ENCODE assay signal across 8 cellular contexts in genomic region chr1:38029725-38030511, GRCh38. TPM values are rescaled to one million over a fixed set of nuclear protein-coding genes. Genes with fewer than 3 reads are reported as not detected.
DNase-seq lines count a peak whose midpoint lies in the region; ATAC-seq and TF ChIP-seq lines count a peak whose summit lies in the region.

No MANE protein-coding gene starts in this region.

- H3K27ac Mint-ChIP-seq in activated CD4-positive, alpha-beta T cell treated with anti-CD3 and anti-CD28 coated beads, Interleukin-2, amount 10 ng/mL, durations not matched to agents 24 days and 14 days, result peak overlapping the region; percentile 95

- no peaks in the 10 kb centered on the region for H4K20me1 ChIP-seq in fibroblast of lung (ENCODE audit: control insufficient read depth, extremely low read depth, insufficient read depth, low read length)

- no peak overlapping the region for H3K4me3 ChIP-seq in fibroblast of lung (replicated peaks in 1 of 4; ENCODE audit: control extremely low read depth in 1 of 4, insufficient read depth in 1 of 4, low read depth in 3 of 4, low read length in 4 of 4)
- H3K4me3 ChIP-seq in coronary artery, result no peak overlapping the region

- H2AFZ ChIP-seq in fibroblast of lung (ENCODE audit: low read length), result no peak overlapping the region

- no peak for ATAC-seq in HG02938 (IDR thresholded peaks at IDR 0.05; ENCODE audit: unreplicated experiment)

- H3K4me1 Mint-ChIP-seq in activated CD4-positive, alpha-beta T cell treated with anti-CD3 and anti-CD28 coated beads, Interleukin-2, amount 10 ng/mL, durations not matched to agents 24 days and 14 days, result peaks cover 54% of the 10 kb centered on the region

- no peaks in the 10 kb centered on the region for H3K79me2 ChIP-seq in fibroblast of lung (ENCODE audit: control insufficient read depth, insufficient read depth, low read length)

- no peak for TF ChIP-seq CTCF in fibroblast of lung (conservative IDR thresholded peaks at IDR 0.05 in 1 of 2, IDR thresholded peaks at IDR 0.05 in 1 of 2; ENCODE audit: low read depth in 1 of 2, low read length in 2 of 2)
- TF ChIP-seq CTCF in coronary artery (IDR thresholded peaks at IDR 0.05), result no peak

- H3K27me3 ChIP-seq in fibroblast of lung (ENCODE audit: control insufficient read depth, insufficient read depth, low read length), result no peaks in the 10 kb centered on the region

- no peaks in the 10 kb centered on the region for H3K9me3 ChIP-seq in fibroblast of lung (ENCODE audit: control insufficient read depth, insufficient read depth, low read depth, low read length)

- H3K4me1 ChIP-seq in fibroblast of lung (ENCODE audit: control insufficient read depth, extremely low read depth, insufficient read depth, low read length), result peaks cover 16% of the 10 kb centered on the region

- intact Hi-C loops in activated CD4-positive, alpha-beta T cell treated with anti-CD3 and anti-CD28 coated beads, Interleukin-2, amount 10 ng/mL, durations not matched to agents 24 days and 14 days (cut with micrococcal nuclease), result loop anchor here (1.0 to 10.0 kb wide), 3 partner anchors 17 to 557 kb away; no protein-coding TSS in a partner anchor
- intact Hi-C loops in posterior vena cava (cut with DNase I), result loop anchor here in 1 of 2 donors (10.0 kb wide), 1 partner anchor 805 kb away; no protein-coding TSS in a partner anchor

- H3K9ac ChIP-seq in fibroblast of lung (ENCODE audit: insufficient read depth, low read length), result peak overlapping the region; percentile 7

- in situ Hi-C loops in ACHN (cut with HindIII; ENCODE audit: low pct_ligation_motif_present, low pct_unique_long_range_greater_than_20kb, low sequenced_read_pairs), result loop anchor here (25.0 kb wide), 1 partner anchor 782 kb away; no protein-coding TSS in a partner anchor

- no peaks in the 10 kb centered on the region for H3K27me3 Mint-ChIP-seq in activated CD4-positive, alpha-beta T cell treated with anti-CD3 and anti-CD28 coated beads, Interleukin-2, amount 10 ng/mL, durations not matched to agents 24 days and 14 days

- peak overlapping the region; percentile 64 for H3K4me2 ChIP-seq in fibroblast of lung (ENCODE audit: extremely low read depth, insufficient read depth, low read length)

- H3K36me3 ChIP-seq in fibroblast of lung (ENCODE audit: control insufficient read depth, insufficient read depth, low read length), result peaks cover 7% of the 10 kb centered on the region

- peak; percentile 69 for DNase-seq in ACHN
- peak; percentile 73 for DNase-seq in GM19238 (ENCODE audit: insufficient read length, low spot score)
- DNase-seq in Kasumi-1 (lab: John Stamatoyannopoulos, UW), result peak; percentile 33 to 42
- peak; percentile 82 for DNase-seq in activated CD4-positive, alpha-beta T cell treated with anti-CD3 and anti-CD28 coated beads, Interleukin-2, amount 10 ng/mL, durations not matched to agents 24 days and 14 days
- DNase-seq in fibroblast of lung (ENCODE audit: low read depth in 2 of 2), result peak; percentile 57 to 78
- DNase-seq in posterior vena cava (ENCODE audit: low spot score), result peak; percentile 26
- no peak for DNase-seq in coronary artery (ENCODE audit: low spot score)

- H3K36me3 Mint-ChIP-seq in activated CD4-positive, alpha-beta T cell treated with anti-CD3 and anti-CD28 coated beads, Interleukin-2, amount 10 ng/mL, durations not matched to agents 24 days and 14 days (ENCODE audit: low read depth), result peaks cover 25% of the 10 kb centered on the region

- H3K4me3 Mint-ChIP-seq in activated CD4-positive, alpha-beta T cell treated with anti-CD3 and anti-CD28 coated beads, Interleukin-2, amount 10 ng/mL, durations not matched to agents 24 days and 14 days, result peak overlapping the region; percentile 66

- H3K27ac ChIP-seq in fibroblast of lung (ENCODE audit: insufficient read depth, low read length), result peak overlapping the region; percentile 54
- peak overlapping the region in 1 of 2 donors; percentile 4 for H3K27ac ChIP-seq in coronary artery

- no peaks in the 10 kb centered on the region for H3K9me3 Mint-ChIP-seq in activated CD4-positive, alpha-beta T cell treated with anti-CD3 and anti-CD28 coated beads, Interleukin-2, amount 10 ng/mL, durations not matched to agents 24 days and 14 days

RNA-seq across cellular contexts. Expression of gene POU3F1, which starts 16.7 kb away (rescaled TPM):
- total RNA-seq in activated CD4-positive, alpha-beta T cell treated with anti-CD3 and anti-CD28 coated beads, Interleukin-2, amount 10 ng/mL, durations not matched to agents 24 days and 14 days, result 1.4 and 1.5 TPM in 2 replicates
- total RNA-seq in fibroblast of lung (under 0.01 TPM in 1 of 2 replicates, not detected in the other), posterior vena cava (under 1 TPM; 0.28 to 0.29 TPM)
- polyA plus RNA-seq in fibroblast of lung, result not detected in 2 replicates
- polyA plus RNA-seq in fibroblast of lung (2012), result not detected in 2 replicates
- polyA minus RNA-seq in fibroblast of lung (ENCODE audit: low replicate concordance), result not detected in 2 replicates

RNA-seq across cellular contexts. Expression of gene UTP11, which starts 17.4 kb away (rescaled TPM):
- total RNA-seq in activated CD4-positive, alpha-beta T cell treated with anti-CD3 and anti-CD28 coated beads, Interleukin-2, amount 10 ng/mL, durations not matched to agents 24 days and 14 days, result 99.5 and 111 TPM in 2 replicates
- total RNA-seq in fibroblast of lung (34.8 and 39.5 TPM in 2 replicates), posterior vena cava (10 to 100 TPM; 45.6 to 61.4 TPM)
- 56.5 and 63.7 TPM in 2 replicates for polyA plus RNA-seq in fibroblast of lung
- 57.6 and 60.0 TPM in 2 replicates for polyA plus RNA-seq in fibroblast of lung (2012)
- polyA minus RNA-seq in fibroblast of lung (ENCODE audit: low replicate concordance), result 2.5 and 9.0 TPM in 2 replicates

RNA-seq across cellular contexts. Expression of gene FHL3, which starts 24.6 kb away (rescaled TPM):
- 40.8 and 41.9 TPM in 2 replicates for total RNA-seq in activated CD4-positive, alpha-beta T cell treated with anti-CD3 and anti-CD28 coated beads, Interleukin-2, amount 10 ng/mL, durations not matched to agents 24 days and 14 days
- 13.9 and 14.4 TPM in 2 replicates for total RNA-seq in fibroblast of lung
- 14.7 and 25.0 TPM in 2 replicates for polyA plus RNA-seq in fibroblast of lung
- polyA plus RNA-seq in fibroblast of lung (2012), result 44.6 and 64.8 TPM in 2 replicates
- 129 and 132 TPM in 2 replicates for polyA minus RNA-seq in fibroblast of lung (ENCODE audit: low replicate concordance)
- total RNA-seq in posterior vena cava, result 10 to 100 TPM; 55.6 to 80.7 TPM

RNA-seq across cellular contexts. Expression of gene SF3A3, which starts 40.1 kb away (rescaled TPM):
- 132 and 144 TPM in 2 replicates for total RNA-seq in activated CD4-positive, alpha-beta T cell treated with anti-CD3 and anti-CD28 coated beads, Interleukin-2, amount 10 ng/mL, durations not matched to agents 24 days and 14 days
- total RNA-seq in fibroblast of lung, result 72.3 and 97.8 TPM in 2 replicates
- 60.3 and 62.4 TPM in 2 replicates for polyA plus RNA-seq in fibroblast of lung
- 61.1 and 76.1 TPM in 2 replicates for polyA plus RNA-seq in fibroblast of lung (2012)
- polyA minus RNA-seq in fibroblast of lung (ENCODE audit: low replicate concordance), result 8.6 and 17.5 TPM in 2 replicates
- total RNA-seq in posterior vena cava, result 10 to 100 TPM; 42.7 to 48.6 TPM
